Comparison of ENCODE assay signal across 8 cellular contexts in the genomic region with DNA sequence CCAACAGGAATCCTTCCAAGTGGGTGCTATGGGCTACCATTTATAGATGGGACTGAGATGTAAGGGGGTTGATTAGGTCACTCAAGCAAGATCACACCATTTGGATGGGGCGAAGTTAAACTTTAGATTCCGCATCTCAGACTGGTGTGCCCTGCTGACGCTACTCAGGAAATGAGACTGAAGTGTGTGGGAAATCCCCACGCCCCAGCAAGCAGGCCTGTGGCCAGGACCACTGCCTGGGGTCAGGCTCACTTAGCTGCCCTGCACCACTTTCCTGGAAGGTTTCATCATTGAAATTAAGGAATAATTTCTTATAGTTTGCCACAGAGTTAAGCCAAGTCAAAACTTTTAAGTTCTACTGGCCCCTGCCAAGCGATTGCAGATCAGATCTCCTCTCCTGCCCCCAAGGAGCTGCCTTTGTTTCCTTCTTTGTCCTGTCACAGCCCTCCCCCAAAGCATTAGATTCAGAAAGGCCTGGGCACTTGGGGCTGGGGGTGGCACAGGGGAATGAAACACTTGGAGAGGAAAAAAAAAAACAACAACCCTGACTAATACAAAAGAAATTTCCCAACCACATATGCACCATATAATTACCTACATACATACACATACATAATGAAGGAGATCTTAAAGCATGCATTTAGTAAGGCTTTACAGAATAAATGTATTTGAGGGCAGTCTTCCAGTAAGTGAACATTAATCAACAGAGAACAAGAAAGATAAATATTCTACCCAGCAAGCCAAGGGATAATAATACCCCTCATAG.
DNase-seq lines count a peak whose midpoint lies in the region; ATAC-seq, FAIRE-seq and TF ChIP-seq lines count a peak whose summit lies in the region.

No MANE protein-coding gene starts in this region.

- peak; percentile 87 for FAIRE-seq in GM18507 (lab: Jason Lieb, UNC)

- H3K4me1 ChIP-seq in adipocyte (ENCODE audit: control insufficient read depth, insufficient read depth, low read length) (peaks cover 10% of the 10 kb centered on the region), neural progenitor cell (peaks cover 28% of the 10 kb centered on the region), aorta (ENCODE audit: control insufficient read depth in 1 of 2, insufficient read depth in 2 of 2, low read length in 2 of 2) (peaks cover 0 to 3% of the 10 kb centered on the region in 2 donors), sigmoid colon (peaks cover 0 to 39% (median 30%) of the 10 kb centered on the region in 4 donors)

- H3K36me3 ChIP-seq in adipocyte (ENCODE audit: control insufficient read depth, insufficient read depth, low read length, severe bottlenecking), result no peaks in the 10 kb centered on the region
- no peaks in the 10 kb centered on the region for H3K36me3 ChIP-seq in neural progenitor cell
- no peaks in the 10 kb centered on the region for H3K36me3 ChIP-seq in aorta (ENCODE audit: control insufficient read depth in 1 of 2, insufficient read depth in 2 of 2, low read length in 1 of 2)
- no peaks in the 10 kb centered on the region for H3K36me3 ChIP-seq in sigmoid colon

- no peak overlapping the region for H3K27ac Mint-ChIP-seq in neural progenitor cell

- H3K4me1 Mint-ChIP-seq in neural progenitor cell, result peaks cover 37% of the 10 kb centered on the region

- no peaks in the 10 kb centered on the region for H3K9me3 Mint-ChIP-seq in neural progenitor cell

- WGBS in aorta, 2 donors, result 10 to 21% methylated on average over 5 of the region's 5 CpGs
- 46 to 80% methylated on average over 5 of the region's 5 CpGs for WGBS in sigmoid colon, 2 donors

- TF ChIP-seq CTCF in neural progenitor cell (IDR thresholded peaks at IDR 0.05) (no peak), sigmoid colon (IDR thresholded peaks at IDR 0.05) (no peak)

- H3K36me3 Mint-ChIP-seq in neural progenitor cell, result no peaks in the 10 kb centered on the region

- H3K4me2 ChIP-seq in neural progenitor cell, result peak overlapping the region; percentile 36

- H3K27me3 ChIP-seq in adipocyte (replicated peaks; ENCODE audit: control insufficient read depth, insufficient read depth, low read length) (no peaks in the 10 kb centered on the region), neural progenitor cell (no peaks in the 10 kb centered on the region), aorta (ENCODE audit: control insufficient read depth in 1 of 2, insufficient read depth in 2 of 2, low read length in 1 of 2) (no peaks in the 10 kb centered on the region), sigmoid colon (no peaks in the 10 kb centered on the region)

- intact Hi-C loops in aorta (cut with DNase I) (no loop called here), sigmoid colon (cut with DNase I) (loop anchor here (5.0 kb wide), 1 partner anchor 71 kb away; a partner anchor contains a TSS)

- H3K4me3 ChIP-seq in adipocyte (ENCODE audit: low read length), result no peak overlapping the region
- no peak overlapping the region for H3K4me3 ChIP-seq in neural progenitor cell
- no peak overlapping the region for H3K4me3 ChIP-seq in aorta (ENCODE audit: low read length in 2 of 2)
- no peak overlapping the region for H3K4me3 ChIP-seq in sigmoid colon

- H2AFZ ChIP-seq in neural progenitor cell (replicated peaks), result peak overlapping the region; percentile 87

- H3F3A ChIP-seq in neural progenitor cell (ENCODE audit: low read depth), result peaks cover 8% of the 10 kb centered on the region

- ATAC-seq in HG02798 (IDR thresholded peaks at IDR 0.05; ENCODE audit: poor library complexity, unreplicated experiment) (peak; percentile 88), aorta (ENCODE audit: low FRiP score) (peak; percentile 47)

- DNase-seq in GM18507 (ENCODE audit: extremely low spot score, insufficient read length, low read depth) (peak; percentile 65), T follicular helper cell (ENCODE audit: low read depth) (peak; percentile 31), adipocyte (ENCODE audit: low read depth) (peak; percentile 12), neural progenitor cell (ENCODE audit: low spot score) (no peak), aorta (peak; percentile 75 to 79), sigmoid colon (no peak), NCI-H446 treated with DMSO at 0.1 percent for 48 hours (lab: John Stamatoyannopoulos, UW) (no peak)

- TF ChIP-seq POLR2A in sigmoid colon (IDR thresholded peaks at IDR 0.05), result no peak

- H3K27ac ChIP-seq in neural progenitor cell, result peak overlapping the region; percentile 43
- no peak overlapping the region for H3K27ac ChIP-seq in aorta (ENCODE audit: low read depth in 1 of 2, low read length in 2 of 2)
- H3K27ac ChIP-seq in sigmoid colon, result peak overlapping the region in 2 of 4 donors; percentile 76 to 82

- H4K20me1 ChIP-seq in neural progenitor cell (ENCODE audit: low read depth), result no peaks in the 10 kb centered on the region

- H3K9ac ChIP-seq in adipocyte (ENCODE audit: low read length) (no peak overlapping the region), neural progenitor cell (no peak overlapping the region)

- no peaks in the 10 kb centered on the region for H3K79me2 ChIP-seq in neural progenitor cell (ENCODE audit: low read depth)

- no peak for TF ChIP-seq EP300 in sigmoid colon (IDR thresholded peaks at IDR 0.05)

- H3K27me3 Mint-ChIP-seq in neural progenitor cell (ENCODE audit: insufficient read depth, low read depth), result peaks cover 4% of the 10 kb centered on the region

- no peak overlapping the region for H3K4me3 Mint-ChIP-seq in neural progenitor cell

- H3K9me3 ChIP-seq in adipocyte (ENCODE audit: control insufficient read depth, low read length) (no peaks in the 10 kb centered on the region), neural progenitor cell (ENCODE audit: low read depth) (no peaks in the 10 kb centered on the region), aorta (ENCODE audit: control insufficient read depth, low read length) (no peaks in the 10 kb centered on the region), sigmoid colon (no peaks in the 10 kb centered on the region)

Comparison
In these comparisons a context has a peak if more than half of its experiments do, and no peak if none do; other contexts are left out.
1. DNase-seq: peak in GM18507 (single experiment), T follicular helper cell (single experiment), adipocyte (single experiment) and aorta (2 of 2); none in neural progenitor cell (single experiment), sigmoid colon (single experiment) and NCI-H446 treated with DMSO at 0.1 percent for 48 hours (single experiment).